In the genomic region with DNA sequence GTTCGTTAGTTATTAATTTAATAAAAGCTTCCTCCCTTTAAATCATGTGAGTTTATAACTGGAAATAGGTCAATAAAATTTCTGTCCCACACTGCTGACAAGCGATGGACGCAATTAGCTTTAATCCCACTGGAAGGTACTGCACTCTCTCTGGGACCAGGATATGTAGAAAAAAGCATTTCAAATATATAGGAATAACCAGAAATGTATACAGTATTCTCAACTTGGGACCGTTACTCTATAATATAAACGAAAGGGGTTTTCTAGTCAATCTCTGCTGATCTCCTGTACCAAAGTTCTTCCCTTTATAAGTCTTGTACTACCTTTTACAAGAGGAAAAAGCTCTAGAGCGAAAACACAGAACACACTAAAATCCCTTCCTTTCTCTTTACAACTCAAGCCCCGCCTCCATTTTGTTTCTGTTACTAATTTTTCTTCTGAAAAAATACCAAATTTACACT, we compare ENCODE assay signal across 8 cellular contexts. TPM values are rescaled to one million over a fixed set of nuclear protein-coding genes. Genes with fewer than 3 reads are reported as not detected.
DNase-seq lines count a peak whose midpoint lies in the region; ATAC-seq, FAIRE-seq and TF ChIP-seq lines count a peak whose summit lies in the region.

No MANE protein-coding gene starts in this region.

- peaks cover 30% of the 10 kb centered on the region for H3K4me1 ChIP-seq in CD8-positive, alpha-beta memory T cell (ENCODE audit: insufficient read depth, low read length)
- H3K4me1 ChIP-seq in lower lobe of right lung: peaks cover 34% of the 10 kb centered on the region

- TF ChIP-seq CTCF in brain microvascular endothelial cell (IDR thresholded peaks at IDR 0.05; ENCODE audit: low read depth, low read length, missing control alignments): no peak
- no peak for TF ChIP-seq CTCF in lower lobe of right lung (IDR thresholded peaks at IDR 0.05)
- TF ChIP-seq CTCF in D721Med (IDR thresholded peaks at IDR 0.05; ENCODE audit: insufficient read depth, missing control alignments): no peak

- POLR2A ChIA-PET in CD8-positive, alpha-beta memory T cell (lab: Charles Lee): interaction anchor here (0.7 to 3.7 kb wide), 6 partner anchors 124 to 467 kb away, joined by 3 to 43 read pairs (median 5); a partner anchor contains a TSS

- no peaks in the 10 kb centered on the region for H3K9me3 ChIP-seq in CD8-positive, alpha-beta memory T cell (ENCODE audit: low read length)
- H3K9me3 ChIP-seq in lower lobe of right lung: no peaks in the 10 kb centered on the region

- peak overlapping the region; percentile 98 for H3K27ac ChIP-seq in CD8-positive, alpha-beta memory T cell (ENCODE audit: low read depth, low read length)
- peak overlapping the region; percentile 99 for H3K27ac ChIP-seq in brain microvascular endothelial cell
- peak overlapping the region; percentile 99 for H3K27ac ChIP-seq in lower lobe of right lung

- ATAC-seq in lower lobe of right lung (no peak), GM21360 (IDR thresholded peaks at IDR 0.05; ENCODE audit: unreplicated experiment) (no peak), GM21390 (IDR thresholded peaks at IDR 0.05; ENCODE audit: unreplicated experiment) (no peak)

- no peaks in the 10 kb centered on the region for H3K36me3 ChIP-seq in CD8-positive, alpha-beta memory T cell (ENCODE audit: insufficient read depth, low read length)
- H3K36me3 ChIP-seq in brain microvascular endothelial cell (replicated peaks) (no peaks in the 10 kb centered on the region), lower lobe of right lung (no peaks in the 10 kb centered on the region)

- intact Hi-C loops in lower lobe of right lung (cut with DNase I): no loop called here

- H3K27me3 ChIP-seq in CD8-positive, alpha-beta memory T cell (ENCODE audit: insufficient read depth, low read length, poor library complexity, severe bottlenecking): no peaks in the 10 kb centered on the region
- H3K27me3 ChIP-seq in brain microvascular endothelial cell (replicated peaks) (no peaks in the 10 kb centered on the region), lower lobe of right lung (ENCODE audit: low read depth) (no peaks in the 10 kb centered on the region)

- peaks cover 21 to 40% (median 25%) of the 10 kb centered on the region in 3 donors for H3K4me1 Mint-ChIP-seq in CD8-positive, alpha-beta memory T cell

- no peak overlapping the region for H3K27ac Mint-ChIP-seq in CD8-positive, alpha-beta memory T cell

- H3K9me3 Mint-ChIP-seq in CD8-positive, alpha-beta memory T cell: no peaks in the 10 kb centered on the region

- H3K27me3 Mint-ChIP-seq in CD8-positive, alpha-beta memory T cell: no peaks in the 10 kb centered on the region

- no peak for FAIRE-seq in D721Med (lab: Jason Lieb, UNC)

- in situ Hi-C loops in brain microvascular endothelial cell (cut with HindIII; ENCODE audit: low pct_ligation_motif_present, low sequenced_read_pairs): no loop called here

- H3K4me3 Mint-ChIP-seq in CD8-positive, alpha-beta memory T cell: no peak overlapping the region

- peaks cover 0 to 7% (median 0%) of the 10 kb centered on the region in 3 donors for H3K36me3 Mint-ChIP-seq in CD8-positive, alpha-beta memory T cell

- peak overlapping the region; percentile 97 for H3K4me3 ChIP-seq in CD8-positive, alpha-beta memory T cell (ENCODE audit: low read length)
- H3K4me3 ChIP-seq in brain microvascular endothelial cell (ENCODE audit: low read depth, low read length) (peak overlapping the region; percentile 95), lower lobe of right lung (peak overlapping the region; percentile 81)

- peak in 1 of 5 donors; percentile 46 for DNase-seq in CD8-positive, alpha-beta memory T cell
- DNase-seq in LHCN-M2 (ENCODE audit: low read depth): peak; percentile 54
- DNase-seq in brain microvascular endothelial cell: no peak
- DNase-seq in lower lobe of right lung: no peak
- DNase-seq in SHP77 treated with DMSO at 0.1 percent for 48 hours (lab: John Stamatoyannopoulos, UW): no peak
- no peak for DNase-seq in D721Med (ENCODE audit: insufficient read length, low spot score)

- CTCF ChIA-PET in CD8-positive, alpha-beta memory T cell (lab: Charles Lee): interaction anchor here (1.2 to 1.9 kb wide), 6 partner anchors 9 to 483 kb away, joined by 3 to 5 read pairs (median 4); a partner anchor contains a TSS

RNA-seq across cellular contexts. Expression of a gene that starts 1.8 kb away (rescaled TPM):
- 10 to 100 TPM; 15.4 to 15.6 TPM for total RNA-seq in CD8-positive, alpha-beta memory T cell
- polyA plus RNA-seq in CD8-positive, alpha-beta memory T cell: 16.8 TPM
- total RNA-seq in LHCN-M2 (2014; rRNA removed): 13.9 and 17.3 TPM in 2 replicates
- 3.3 TPM for polyA plus RNA-seq in LHCN-M2 (2012)
- total RNA-seq in lower lobe of right lung: 14.9 TPM
